Comparison of ENCODE assay signal across 1 cellular context in the genomic region with DNA sequence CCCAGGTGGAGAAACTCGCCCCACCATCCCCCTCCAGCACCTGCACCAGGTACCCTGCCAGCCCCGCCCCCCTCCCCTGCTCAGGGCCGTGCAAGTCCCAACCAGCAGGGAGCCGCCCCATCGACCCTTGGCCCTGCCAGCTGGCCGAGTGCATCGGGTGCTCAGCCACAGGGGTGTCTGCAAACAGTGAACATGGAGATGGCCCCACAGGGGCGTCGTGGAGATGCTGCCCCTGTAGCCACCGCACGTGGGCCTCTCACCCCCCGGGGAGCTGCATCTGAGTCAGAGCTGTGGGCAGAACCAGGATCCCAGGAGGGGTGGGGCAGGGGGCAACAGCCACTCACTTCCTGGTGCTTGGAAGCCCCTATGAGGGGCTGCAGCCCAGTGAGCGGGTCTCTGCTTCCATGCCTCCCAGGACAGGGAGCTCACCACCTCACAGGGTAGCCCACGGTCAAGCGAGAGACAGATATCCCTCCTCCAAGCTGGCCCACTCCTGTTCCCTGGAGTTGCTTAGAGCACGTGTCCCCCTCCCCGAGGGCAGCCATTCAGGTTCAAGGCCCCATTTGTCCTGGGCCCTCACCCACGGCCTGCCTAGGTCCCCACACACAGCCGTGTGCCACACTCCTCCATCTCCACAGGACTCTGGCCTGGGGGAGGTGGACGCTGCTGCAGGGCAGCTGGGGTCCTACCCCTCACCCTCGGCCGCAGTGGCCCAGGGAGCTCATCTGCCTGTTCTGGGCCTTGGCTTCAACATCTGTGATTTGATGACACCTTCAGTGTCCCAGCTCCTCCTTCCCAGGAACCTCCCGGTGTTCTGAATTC.
A peak's percentile ranks its signal among the peaks of the same experiment; 100 is the strongest.
TF ChIP-seq lines count a peak whose summit lies in the region.

No MANE protein-coding gene starts in this region.

TF ChIP-seq in HepG2, 621 proteins besides CTCF, POLR2A, EP300 and RAD21 (continued from another document and continues in another):
- TF ChIP-seq, protein P1, sequence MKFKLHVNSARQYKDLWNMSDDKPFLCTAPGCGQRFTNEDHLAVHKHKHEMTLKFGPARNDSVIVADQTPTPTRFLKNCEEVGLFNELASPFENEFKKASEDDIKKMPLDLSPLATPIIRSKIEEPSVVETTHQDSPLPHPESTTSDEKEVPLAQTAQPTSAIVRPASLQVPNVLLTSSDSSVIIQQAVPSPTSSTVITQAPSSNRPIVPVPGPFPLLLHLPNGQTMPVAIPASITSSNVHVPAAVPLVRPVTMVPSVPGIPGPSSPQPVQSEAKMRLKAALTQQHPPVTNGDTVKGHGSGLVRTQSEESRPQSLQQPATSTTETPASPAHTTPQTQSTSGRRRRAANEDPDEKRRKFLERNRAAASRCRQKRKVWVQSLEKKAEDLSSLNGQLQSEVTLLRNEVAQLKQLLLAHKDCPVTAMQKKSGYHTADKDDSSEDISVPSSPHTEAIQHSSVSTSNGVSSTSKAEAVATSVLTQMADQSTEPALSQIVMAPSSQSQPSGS (CRISPR knock-in tag; IDR thresholded peaks at IDR 0.05) = no peak
- no peak; the same call in 1 of the 2 replicates for TF ChIP-seq HOXD1 (CRISPR knock-in tag; IDR thresholded peaks at IDR 0.05)
- TF ChIP-seq KLF13 (CRISPR knock-in tag; IDR thresholded peaks at IDR 0.05) = 0 out of 2 replicates have a peak, but pooled peaks have one; percentile 22
- no peak for TF ChIP-seq NR1H2 (CRISPR knock-in tag; IDR thresholded peaks at IDR 0.05; ENCODE audit: borderline replicate concordance, low read depth)
- TF ChIP-seq, protein P2, sequence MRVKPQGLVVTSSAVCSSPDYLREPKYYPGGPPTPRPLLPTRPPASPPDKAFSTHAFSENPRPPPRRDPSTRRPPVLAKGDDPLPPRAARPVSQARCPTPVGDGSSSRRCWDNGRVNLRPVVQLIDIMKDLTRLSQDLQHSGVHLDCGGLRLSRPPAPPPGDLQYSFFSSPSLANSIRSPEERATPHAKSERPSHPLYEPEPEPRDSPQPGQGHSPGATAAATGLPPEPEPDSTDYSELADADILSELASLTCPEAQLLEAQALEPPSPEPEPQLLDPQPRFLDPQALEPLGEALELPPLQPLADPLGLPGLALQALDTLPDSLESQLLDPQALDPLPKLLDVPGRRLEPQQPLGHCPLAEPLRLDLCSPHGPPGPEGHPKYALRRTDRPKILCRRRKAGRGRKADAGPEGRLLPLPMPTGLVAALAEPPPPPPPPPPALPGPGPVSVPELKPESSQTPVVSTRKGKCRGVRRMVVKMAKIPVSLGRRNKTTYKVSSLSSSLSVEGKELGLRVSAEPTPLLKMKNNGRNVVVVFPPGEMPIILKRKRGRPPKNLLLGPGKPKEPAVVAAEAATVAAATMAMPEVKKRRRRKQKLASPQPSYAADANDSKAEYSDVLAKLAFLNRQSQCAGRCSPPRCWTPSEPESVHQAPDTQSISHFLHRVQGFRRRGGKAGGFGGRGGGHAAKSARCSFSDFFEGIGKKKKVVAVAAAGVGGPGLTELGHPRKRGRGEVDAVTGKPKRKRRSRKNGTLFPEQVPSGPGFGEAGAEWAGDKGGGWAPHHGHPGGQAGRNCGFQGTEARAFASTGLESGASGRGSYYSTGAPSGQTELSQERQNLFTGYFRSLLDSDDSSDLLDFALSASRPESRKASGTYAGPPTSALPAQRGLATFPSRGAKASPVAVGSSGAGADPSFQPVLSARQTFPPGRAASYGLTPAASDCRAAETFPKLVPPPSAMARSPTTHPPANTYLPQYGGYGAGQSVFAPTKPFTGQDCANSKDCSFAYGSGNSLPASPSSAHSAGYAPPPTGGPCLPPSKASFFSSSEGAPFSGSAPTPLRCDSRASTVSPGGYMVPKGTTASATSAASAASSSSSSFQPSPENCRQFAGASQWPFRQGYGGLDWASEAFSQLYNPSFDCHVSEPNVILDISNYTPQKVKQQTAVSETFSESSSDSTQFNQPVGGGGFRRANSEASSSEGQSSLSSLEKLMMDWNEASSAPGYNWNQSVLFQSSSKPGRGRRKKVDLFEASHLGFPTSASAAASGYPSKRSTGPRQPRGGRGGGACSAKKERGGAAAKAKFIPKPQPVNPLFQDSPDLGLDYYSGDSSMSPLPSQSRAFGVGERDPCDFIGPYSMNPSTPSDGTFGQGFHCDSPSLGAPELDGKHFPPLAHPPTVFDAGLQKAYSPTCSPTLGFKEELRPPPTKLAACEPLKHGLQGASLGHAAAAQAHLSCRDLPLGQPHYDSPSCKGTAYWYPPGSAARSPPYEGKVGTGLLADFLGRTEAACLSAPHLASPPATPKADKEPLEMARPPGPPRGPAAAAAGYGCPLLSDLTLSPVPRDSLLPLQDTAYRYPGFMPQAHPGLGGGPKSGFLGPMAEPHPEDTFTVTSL (CRISPR knock-in tag; IDR thresholded peaks at IDR 0.05; ENCODE audit: borderline replicate concordance) = no peak
- TF ChIP-seq, protein P3, sequence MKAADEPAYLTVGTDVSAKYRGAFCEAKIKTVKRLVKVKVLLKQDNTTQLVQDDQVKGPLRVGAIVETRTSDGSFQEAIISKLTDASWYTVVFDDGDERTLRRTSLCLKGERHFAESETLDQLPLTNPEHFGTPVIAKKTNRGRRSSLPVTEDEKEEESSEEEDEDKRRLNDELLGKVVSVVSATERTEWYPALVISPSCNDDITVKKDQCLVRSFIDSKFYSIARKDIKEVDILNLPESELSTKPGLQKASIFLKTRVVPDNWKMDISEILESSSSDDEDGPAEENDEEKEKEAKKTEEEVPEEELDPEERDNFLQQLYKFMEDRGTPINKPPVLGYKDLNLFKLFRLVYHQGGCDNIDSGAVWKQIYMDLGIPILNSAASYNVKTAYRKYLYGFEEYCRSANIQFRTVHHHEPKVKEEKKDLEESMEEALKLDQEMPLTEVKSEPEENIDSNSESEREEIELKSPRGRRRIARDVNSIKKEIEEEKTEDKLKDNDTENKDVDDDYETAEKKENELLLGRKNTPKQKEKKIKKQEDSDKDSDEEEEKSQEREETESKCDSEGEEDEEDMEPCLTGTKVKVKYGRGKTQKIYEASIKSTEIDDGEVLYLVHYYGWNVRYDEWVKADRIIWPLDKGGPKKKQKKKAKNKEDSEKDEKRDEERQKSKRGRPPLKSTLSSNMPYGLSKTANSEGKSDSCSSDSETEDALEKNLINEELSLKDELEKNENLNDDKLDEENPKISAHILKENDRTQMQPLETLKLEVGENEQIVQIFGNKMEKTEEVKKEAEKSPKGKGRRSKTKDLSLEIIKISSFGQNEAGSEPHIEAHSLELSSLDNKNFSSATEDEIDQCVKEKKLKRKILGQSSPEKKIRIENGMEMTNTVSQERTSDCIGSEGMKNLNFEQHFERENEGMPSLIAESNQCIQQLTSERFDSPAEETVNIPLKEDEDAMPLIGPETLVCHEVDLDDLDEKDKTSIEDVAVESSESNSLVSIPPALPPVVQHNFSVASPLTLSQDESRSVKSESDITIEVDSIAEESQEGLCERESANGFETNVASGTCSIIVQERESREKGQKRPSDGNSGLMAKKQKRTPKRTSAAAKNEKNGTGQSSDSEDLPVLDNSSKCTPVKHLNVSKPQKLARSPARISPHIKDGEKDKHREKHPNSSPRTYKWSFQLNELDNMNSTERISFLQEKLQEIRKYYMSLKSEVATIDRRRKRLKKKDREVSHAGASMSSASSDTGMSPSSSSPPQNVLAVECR (CRISPR knock-in tag; IDR thresholded peaks at IDR 0.05; ENCODE audit: borderline replicate concordance) = peak; percentile 71
- no peak for TF ChIP-seq JUN (CRISPR knock-in tag; IDR thresholded peaks at IDR 0.05)
- TF ChIP-seq, protein P4, sequence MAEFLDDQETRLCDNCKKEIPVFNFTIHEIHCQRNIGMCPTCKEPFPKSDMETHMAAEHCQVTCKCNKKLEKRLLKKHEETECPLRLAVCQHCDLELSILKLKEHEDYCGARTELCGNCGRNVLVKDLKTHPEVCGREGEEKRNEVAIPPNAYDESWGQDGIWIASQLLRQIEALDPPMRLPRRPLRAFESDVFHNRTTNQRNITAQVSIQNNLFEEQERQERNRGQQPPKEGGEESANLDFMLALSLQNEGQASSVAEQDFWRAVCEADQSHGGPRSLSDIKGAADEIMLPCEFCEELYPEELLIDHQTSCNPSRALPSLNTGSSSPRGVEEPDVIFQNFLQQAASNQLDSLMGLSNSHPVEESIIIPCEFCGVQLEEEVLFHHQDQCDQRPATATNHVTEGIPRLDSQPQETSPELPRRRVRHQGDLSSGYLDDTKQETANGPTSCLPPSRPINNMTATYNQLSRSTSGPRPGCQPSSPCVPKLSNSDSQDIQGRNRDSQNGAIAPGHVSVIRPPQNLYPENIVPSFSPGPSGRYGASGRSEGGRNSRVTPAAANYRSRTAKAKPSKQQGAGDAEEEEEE (CRISPR knock-in tag; IDR thresholded peaks at IDR 0.05; ENCODE audit: borderline replicate concordance) = no peak
- peak; percentile 39; the same call in 1 of the 2 replicates for TF ChIP-seq ZNF274 (CRISPR knock-in tag; IDR thresholded peaks at IDR 0.05)
- no peak for TF ChIP-seq KDM2A (CRISPR knock-in tag; IDR thresholded peaks at IDR 0.05; ENCODE audit: borderline replicate concordance, low read depth)
- TF ChIP-seq, protein P5, sequence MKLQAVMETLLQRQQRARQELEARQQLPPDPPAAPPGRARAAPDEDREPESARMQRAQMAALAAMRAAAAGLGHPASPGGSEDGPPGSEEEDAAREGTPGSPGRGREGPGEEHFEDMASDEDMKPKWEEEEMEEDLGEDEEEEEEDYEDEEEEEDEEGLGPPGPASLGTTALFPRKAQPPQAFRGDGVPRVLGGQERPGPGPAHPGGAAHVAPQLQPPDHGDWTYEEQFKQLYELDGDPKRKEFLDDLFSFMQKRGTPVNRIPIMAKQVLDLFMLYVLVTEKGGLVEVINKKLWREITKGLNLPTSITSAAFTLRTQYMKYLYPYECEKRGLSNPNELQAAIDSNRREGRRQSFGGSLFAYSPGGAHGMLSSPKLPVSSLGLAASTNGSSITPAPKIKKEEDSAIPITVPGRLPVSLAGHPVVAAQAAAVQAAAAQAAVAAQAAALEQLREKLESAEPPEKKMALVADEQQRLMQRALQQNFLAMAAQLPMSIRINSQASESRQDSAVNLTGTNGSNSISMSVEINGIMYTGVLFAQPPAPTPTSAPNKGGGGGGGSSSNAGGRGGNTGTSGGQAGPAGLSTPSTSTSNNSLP (IDR thresholded peaks at IDR 0.05; ENCODE audit: low read depth, low read length) = no peak
- TF ChIP-seq ZSCAN31 (CRISPR knock-in tag; IDR thresholded peaks at IDR 0.05; ENCODE audit: low read depth) = 0 out of 2 replicates have a peak, but pooled peaks have one; percentile 29
- no peak for TF ChIP-seq SAFB2 (CRISPR knock-in tag; IDR thresholded peaks at IDR 0.05; ENCODE audit: borderline replicate concordance, low read depth)
- no peak for TF ChIP-seq KDM3A (CRISPR knock-in tag; IDR thresholded peaks at IDR 0.05; ENCODE audit: low read depth)
- no peak for TF ChIP-seq ZNF879 (CRISPR knock-in tag; IDR thresholded peaks at IDR 0.05)
- TF ChIP-seq, protein P6, sequence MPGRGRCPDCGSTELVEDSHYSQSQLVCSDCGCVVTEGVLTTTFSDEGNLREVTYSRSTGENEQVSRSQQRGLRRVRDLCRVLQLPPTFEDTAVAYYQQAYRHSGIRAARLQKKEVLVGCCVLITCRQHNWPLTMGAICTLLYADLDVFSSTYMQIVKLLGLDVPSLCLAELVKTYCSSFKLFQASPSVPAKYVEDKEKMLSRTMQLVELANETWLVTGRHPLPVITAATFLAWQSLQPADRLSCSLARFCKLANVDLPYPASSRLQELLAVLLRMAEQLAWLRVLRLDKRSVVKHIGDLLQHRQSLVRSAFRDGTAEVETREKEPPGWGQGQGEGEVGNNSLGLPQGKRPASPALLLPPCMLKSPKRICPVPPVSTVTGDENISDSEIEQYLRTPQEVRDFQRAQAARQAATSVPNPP (CRISPR knock-in tag; IDR thresholded peaks at IDR 0.05) = 0 out of 2 replicates have a peak, but pooled peaks have one; percentile 53
- no peak for TF ChIP-seq ZBTB20 (CRISPR knock-in tag; IDR thresholded peaks at IDR 0.05; ENCODE audit: borderline replicate concordance, low read depth)
- peak; percentile 49 for TF ChIP-seq FOSL2 (CRISPR knock-in tag; IDR thresholded peaks at IDR 0.05)
- no peak for TF ChIP-seq ZNF562 (CRISPR knock-in tag; IDR thresholded peaks at IDR 0.05; ENCODE audit: borderline replicate concordance)
- TF ChIP-seq NR3C1 (CRISPR knock-in tag; IDR thresholded peaks at IDR 0.05) = no peak
- 0 out of 2 replicates have a peak, but pooled peaks have one; percentile 22 for TF ChIP-seq FOXK2 (IDR thresholded peaks at IDR 0.05)
- no peak for TF ChIP-seq ZFP36 (IDR thresholded peaks at IDR 0.05; ENCODE audit: borderline replicate concordance, low read depth, low read length, partially characterized antibody)
- 0 out of 2 replicates have a peak, but pooled peaks have one; percentile 12 for TF ChIP-seq TBX3 (IDR thresholded peaks at IDR 0.05; ENCODE audit: borderline replicate concordance)
- TF ChIP-seq MTA1 (CRISPR knock-in tag; IDR thresholded peaks at IDR 0.05; ENCODE audit: borderline replicate concordance) = peak; percentile 64; the same call in 1 of the 2 replicates
- peak; percentile 74; the same call in 1 of the 2 replicates for TF ChIP-seq ZNF572 (CRISPR knock-in tag; IDR thresholded peaks at IDR 0.05)
- TF ChIP-seq CAMTA2 (CRISPR knock-in tag; IDR thresholded peaks at IDR 0.05; ENCODE audit: borderline replicate concordance) = 0 out of 2 replicates have a peak, but pooled peaks have one; percentile 68
- TF ChIP-seq WIZ (CRISPR knock-in tag; IDR thresholded peaks at IDR 0.05) = no peak
- TF ChIP-seq, protein P7, sequence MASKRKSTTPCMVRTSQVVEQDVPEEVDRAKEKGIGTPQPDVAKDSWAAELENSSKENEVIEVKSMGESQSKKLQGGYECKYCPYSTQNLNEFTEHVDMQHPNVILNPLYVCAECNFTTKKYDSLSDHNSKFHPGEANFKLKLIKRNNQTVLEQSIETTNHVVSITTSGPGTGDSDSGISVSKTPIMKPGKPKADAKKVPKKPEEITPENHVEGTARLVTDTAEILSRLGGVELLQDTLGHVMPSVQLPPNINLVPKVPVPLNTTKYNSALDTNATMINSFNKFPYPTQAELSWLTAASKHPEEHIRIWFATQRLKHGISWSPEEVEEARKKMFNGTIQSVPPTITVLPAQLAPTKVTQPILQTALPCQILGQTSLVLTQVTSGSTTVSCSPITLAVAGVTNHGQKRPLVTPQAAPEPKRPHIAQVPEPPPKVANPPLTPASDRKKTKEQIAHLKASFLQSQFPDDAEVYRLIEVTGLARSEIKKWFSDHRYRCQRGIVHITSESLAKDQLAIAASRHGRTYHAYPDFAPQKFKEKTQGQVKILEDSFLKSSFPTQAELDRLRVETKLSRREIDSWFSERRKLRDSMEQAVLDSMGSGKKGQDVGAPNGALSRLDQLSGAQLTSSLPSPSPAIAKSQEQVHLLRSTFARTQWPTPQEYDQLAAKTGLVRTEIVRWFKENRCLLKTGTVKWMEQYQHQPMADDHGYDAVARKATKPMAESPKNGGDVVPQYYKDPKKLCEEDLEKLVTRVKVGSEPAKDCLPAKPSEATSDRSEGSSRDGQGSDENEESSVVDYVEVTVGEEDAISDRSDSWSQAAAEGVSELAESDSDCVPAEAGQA (IDR thresholded peaks at IDR 0.05; ENCODE audit: low read depth) = no peak
- TF ChIP-seq, protein P7 (CRISPR knock-in tag; IDR thresholded peaks at IDR 0.05; ENCODE audit: borderline replicate concordance) = no peak
